Comparison of ENCODE assay signal across 21 cellular contexts in genomic region chr12:1448321-1448720, GRCh38.
"Had no signal": no experiment of that assay in that cellular context is flagged by ENCODE, and none has a peak within 500 bp of the region (broad histone marks: within the 10 kb centered on the region; RNA-seq: fewer than 3 reads in every experiment).

No MANE protein-coding gene starts in this region.

- H3K36me3 ChIP-seq: pancreas, thyroid gland, vagina had no signal

- H3K27ac ChIP-seq: coronary artery, foreskin keratinocyte, pancreas, suprapubic skin, thyroid gland, upper lobe of left lung, vagina had no signal

- DNase-seq: effector CD4-positive, alpha-beta T cell; foreskin keratinocyte; left colon; left ventricle myocardium superior; mesendoderm; naive B cell; occipital lobe; pancreas; right cardiac atrium; small intestine; stimulated activated CD4-positive, alpha-beta T cell treated with anti-CD3 and anti-CD28 coated beads, Interleukin-12 subunit alpha, Interleukin-12 subunit beta, amount 100 ng/mL, for 4 hours; stimulated activated CD4-positive, alpha-beta T cell treated with anti-CD3 and anti-CD28 coated beads, Interleukin-2, amount 100 ng/mL, for 48 hours; stimulated activated CD8-positive, alpha-beta memory T cell treated with anti-CD3 and anti-CD28 coated beads, Interleukin-4, amount 100 ng/mL, for 48 hours; stimulated activated naive CD8-positive, alpha-beta T cell treated with anti-CD3 and anti-CD28 coated beads, Interleukin-15, Interleukin-2, amounts not matched to agents 100 U/mL and 50 U/mL, for 24 hours; thyroid gland had no signal

- H3K4me1 ChIP-seq: pancreas, suprapubic skin, thyroid gland, upper lobe of left lung, vagina had no signal

- ATAC-seq: foreskin keratinocyte; left colon; left ventricle myocardium superior; pancreas; right cardiac atrium; stimulated activated effector memory CD8-positive, alpha-beta T cell treated with anti-CD3 and anti-CD28 coated beads, Interleukin-12 subunit alpha, Interleukin-12 subunit beta, amount 100 ng/mL, for 72 hours; stimulated activated naive CD8-positive, alpha-beta T cell treated with anti-CD3 and anti-CD28 coated beads, Interleukin-15, Interleukin-2, amounts not matched to agents 100 U/mL and 50 U/mL, for 24 hours had no signal

- H3K27me3 ChIP-seq: foreskin keratinocyte, pancreas, suprapubic skin, thyroid gland, upper lobe of left lung, vagina had no signal

- H3K9me3 ChIP-seq: pancreas, suprapubic skin, thyroid gland, upper lobe of left lung, vagina had no signal

- H3K4me3 ChIP-seq: coronary artery, lung, pancreas, suprapubic skin, thyroid gland, upper lobe of left lung, vagina had no signal

- FAIRE-seq: pancreas, small intestine had no signal
